ENCODE assay signal across 19 cellular contexts in the genomic region with DNA sequence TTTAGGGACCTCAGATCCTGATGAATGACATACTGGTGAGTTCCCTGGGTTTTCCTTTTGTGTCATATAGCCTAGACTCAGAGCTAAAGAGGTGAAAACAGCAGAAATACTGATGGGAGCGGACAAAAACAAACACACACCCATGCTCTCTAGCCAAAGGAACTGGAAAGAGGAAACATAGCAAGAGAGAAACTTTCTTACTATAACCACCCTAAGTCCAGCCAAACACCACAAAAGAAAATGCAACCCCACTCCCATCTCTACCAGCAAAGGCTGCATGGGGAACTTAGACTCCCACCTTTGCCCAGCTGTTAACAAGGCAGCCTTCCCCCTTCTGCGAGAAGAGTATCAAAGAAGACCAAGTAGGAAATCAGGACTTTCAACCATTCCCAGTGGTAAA.
"Had no signal": no experiment of that assay in that cellular context is flagged by ENCODE, and none has a peak within 500 bp of the region (broad histone marks: within the 10 kb centered on the region; RNA-seq: fewer than 3 reads in every experiment).

No MANE protein-coding gene starts in this region.

- H3K4me3 ChIP-seq: breast epithelium, dorsolateral prefrontal cortex, esophagus squamous epithelium, left ventricle myocardium inferior, tibial nerve had no signal

- DNase-seq: activated CD4-positive, alpha-beta T cell treated with anti-CD3 and anti-CD28 coated beads for 36 hours; activated CD8-positive, alpha-beta memory T cell treated with anti-CD3 and anti-CD28 coated beads, Interleukin-2, amount 50 U/mL, for 48 hours; activated CD8-positive, alpha-beta T cell treated with anti-CD3 and anti-CD28 coated beads for 36 hours; activated naive CD4-positive, alpha-beta T cell; aorta; dorsolateral prefrontal cortex; esophagus squamous epithelium; foreskin fibroblast; glutamatergic neuron; left ventricle myocardium inferior; posterior cingulate gyrus; small intestine; T-helper 9 cell had no signal

- H3K4me3 Mint-ChIP-seq: activated CD4-positive, alpha-beta T cell treated with anti-CD3 and anti-CD28 coated beads for 36 hours; activated CD8-positive, alpha-beta T cell treated with anti-CD3 and anti-CD28 coated beads for 36 hours; activated T-helper 1 cell treated with anti-CD3 and anti-CD28 coated beads, Interleukin-12 subunit alpha, Interleukin-12 subunit beta, Interleukin-2, Interleukin-4 antibody, amounts not matched to agents 30 ng/mL and 10 ng/mL and 1 ng/mL, durations not matched to agents 14 hours and 24 hours and 36 hours; stimulated activated effector memory CD8-positive, alpha-beta T cell treated with anti-CD3 and anti-CD28 coated beads, Interleukin-12 subunit alpha, Interleukin-12 subunit beta, amount 100 ng/mL, for 72 hours had no signal

- H3K36me3 ChIP-seq: breast epithelium, tibial nerve had no signal

- H3K27ac ChIP-seq: breast epithelium, dorsolateral prefrontal cortex, left ventricle myocardium inferior, tibial nerve had no signal

- H3K27me3 ChIP-seq: breast epithelium, dorsolateral prefrontal cortex, esophagus squamous epithelium, tibial nerve had no signal

- H3K9me3 Mint-ChIP-seq: activated CD8-positive, alpha-beta T cell treated with anti-CD3 and anti-CD28 coated beads for 36 hours; stimulated activated effector memory CD8-positive, alpha-beta T cell treated with anti-CD3 and anti-CD28 coated beads, Interleukin-12 subunit alpha, Interleukin-12 subunit beta, amount 100 ng/mL, for 72 hours had no signal

- H3K27ac Mint-ChIP-seq: activated CD4-positive, alpha-beta T cell treated with anti-CD3 and anti-CD28 coated beads for 36 hours; activated CD8-positive, alpha-beta T cell treated with anti-CD3 and anti-CD28 coated beads for 36 hours; activated T-helper 1 cell treated with anti-CD3 and anti-CD28 coated beads, Interleukin-12 subunit alpha, Interleukin-12 subunit beta, Interleukin-2, Interleukin-4 antibody, amounts not matched to agents 30 ng/mL and 10 ng/mL and 1 ng/mL, durations not matched to agents 14 hours and 24 hours and 36 hours; stimulated activated effector memory CD8-positive, alpha-beta T cell treated with anti-CD3 and anti-CD28 coated beads, Interleukin-12 subunit alpha, Interleukin-12 subunit beta, amount 100 ng/mL, for 72 hours had no signal

- H3K27me3 Mint-ChIP-seq: activated CD4-positive, alpha-beta T cell treated with anti-CD3 and anti-CD28 coated beads for 36 hours; activated CD8-positive, alpha-beta T cell treated with anti-CD3 and anti-CD28 coated beads for 36 hours had no signal

- ATAC-seq: activated CD4-positive, alpha-beta T cell treated with anti-CD3 and anti-CD28 coated beads for 36 hours; activated CD8-positive, alpha-beta T cell treated with anti-CD3 and anti-CD28 coated beads for 36 hours; stimulated activated effector memory CD8-positive, alpha-beta T cell treated with anti-CD3 and anti-CD28 coated beads, Interleukin-12 subunit alpha, Interleukin-12 subunit beta, amount 100 ng/mL, for 72 hours had no signal

- H3K4me1 ChIP-seq: breast epithelium, left ventricle myocardium inferior, tibial nerve had no signal

- FAIRE-seq: endometrium, islet of Langerhans, small intestine had no signal

- H3K9me3 ChIP-seq: breast epithelium, esophagus squamous epithelium, left ventricle myocardium inferior, tibial nerve had no signal

- H3K36me3 Mint-ChIP-seq: stimulated activated effector memory CD8-positive, alpha-beta T cell treated with anti-CD3 and anti-CD28 coated beads, Interleukin-12 subunit alpha, Interleukin-12 subunit beta, amount 100 ng/mL, for 72 hours had no signal
